ENCODE assay signal across 12 cellular contexts in genomic region chr19:48989701-48990291, GRCh38. TPM values are rescaled to one million over a fixed set of nuclear protein-coding genes. Genes with fewer than 3 reads are reported as not detected.
A peak's percentile ranks its signal among the peaks of the same experiment; 100 is the strongest.
DNase-seq lines count a peak whose midpoint lies in the region; ATAC-seq and TF ChIP-seq lines count a peak whose summit lies in the region.
"Had no signal": no experiment of that assay in that cellular context is flagged by ENCODE, and none has a peak within 500 bp of the region (broad histone marks: within the 10 kb centered on the region; RNA-seq: fewer than 3 reads in every experiment).

No MANE protein-coding gene starts in this region.

- CTCF ChIA-PET in naive thymus-derived CD4-positive, alpha-beta T cell (lab: Charles Lee), result interaction anchor here (0.6 kb wide), 1 partner anchor 202 kb away, joined by 3 read pairs; no protein-coding TSS in a partner anchor

- H3K36me3 ChIP-seq in SJCRH30 (peaks cover 28% of the 10 kb centered on the region), psoas muscle (ENCODE audit: insufficient read depth in 1 of 2, low read depth in 1 of 2) (peaks cover 3 to 45% of the 10 kb centered on the region in 2 donors)
- peaks cover 0 to 26% (median 2%) of the 10 kb centered on the region in 3 experiments for H3K36me3 ChIP-seq in naive thymus-derived CD4-positive, alpha-beta T cell (ENCODE audit: control insufficient read depth in 2 of 3, insufficient read depth in 3 of 3, low read length in 3 of 3)

- 21 to 25% (median 22%) methylated on average over 16 to 17 of the region's 17 CpGs for WGBS in psoas muscle, 3 donors

- TF ChIP-seq CTCF in endothelial cell (IDR thresholded peaks at IDR 0.05; ENCODE audit: unreplicated experiment) (no peak), psoas muscle (IDR thresholded peaks at IDR 0.05) (no peak)

- H3K27me3 ChIP-seq in SJCRH30 (no peaks in the 10 kb centered on the region), psoas muscle (ENCODE audit: insufficient read depth in 3 of 3, low read length in 2 of 3) (no peaks in the 10 kb centered on the region)
- H3K27me3 ChIP-seq in naive thymus-derived CD4-positive, alpha-beta T cell (ENCODE audit: control insufficient read depth in 2 of 2, insufficient read depth in 2 of 2, low read length in 2 of 2), result no peaks in the 10 kb centered on the region

- intact Hi-C loops in psoas muscle (cut with DNase I), result loop anchor here (5.0 to 10.0 kb wide), 3 partner anchors 83 to 215 kb away; partner anchors contain the start of genes HRC (in 1 of the 2), KCNA7 (in 1 of the 2) and TRPM4 (in 1 of the 2)
- intact Hi-C loops in naive thymus-derived CD4-positive, alpha-beta T cell (cut with micrococcal nuclease), result loop anchor here (5.0 to 10.0 kb wide), 8 partner anchors 65 to 1523 kb away; partner anchors contain the start of genes ALDH16A1 (in 2 of the 2), PIH1D1 (in 2 of the 2), ASPDH (in 1 of the 2) and CGB7 (in 1 of the 2)

- peaks cover 22% of the 10 kb centered on the region for H3K36me3 Mint-ChIP-seq in endothelial cell (ENCODE audit: low read depth, unreplicated experiment)
- peaks cover 0 to 25% (median 9%) of the 10 kb centered on the region in 5 donors for H3K36me3 Mint-ChIP-seq in naive thymus-derived CD4-positive, alpha-beta T cell

- H3K4me3 Mint-ChIP-seq in endothelial cell (ENCODE audit: unreplicated experiment), result peak overlapping the region; percentile 7
- peak overlapping the region in 2 of 10 donors; percentile 4 to 46 for H3K4me3 Mint-ChIP-seq in naive thymus-derived CD4-positive, alpha-beta T cell

- DNase-seq in ELF-1 (ENCODE audit: low read depth, low spot score) (peak; percentile 53), SJCRH30 (peak; percentile 80 to 81), endothelial cell (ENCODE audit: low spot score) (no peak), psoas muscle (peak; percentile 75 to 90), COR-L47 (lab: John Stamatoyannopoulos, UW) (no peak), NCI-H526 treated with DMSO at 0.1 percent for 48 hours (lab: John Stamatoyannopoulos, UW) (no peak)
- no peak for DNase-seq in naive thymus-derived CD4-positive, alpha-beta T cell
- DNase-seq: activated T-cell treated with anti-CD3 and anti-CD28 coated beads, Interleukin-2, amount 50 U/mL, for 1 hour; naive thymus-derived CD8-positive, alpha-beta T cell had no signal

- peaks cover 24% of the 10 kb centered on the region for H3K4me1 Mint-ChIP-seq in endothelial cell (ENCODE audit: unreplicated experiment)
- H3K4me1 Mint-ChIP-seq in naive thymus-derived CD4-positive, alpha-beta T cell, result peaks cover 30 to 44% (median 34%) of the 10 kb centered on the region in 7 donors

- H3K27ac ChIP-seq in SJCRH30, result peak overlapping the region; percentile 69
- H3K27ac ChIP-seq in psoas muscle, result peak overlapping the region; percentile 90
- H3K27ac ChIP-seq in naive thymus-derived CD4-positive, alpha-beta T cell (ENCODE audit: low read depth, low read length), result no peak overlapping the region
- H3K27ac ChIP-seq: SK-N-MC had no signal

- H3K9me3 ChIP-seq in SJCRH30 (replicated peaks) (no peaks in the 10 kb centered on the region), psoas muscle (no peaks in the 10 kb centered on the region)
- H3K9me3 ChIP-seq in naive thymus-derived CD4-positive, alpha-beta T cell (ENCODE audit: control insufficient read depth in 2 of 3, low read length in 3 of 3), result no peaks in the 10 kb centered on the region

- peak; percentile 60 to 67 (median 64) for ATAC-seq in psoas muscle
- ATAC-seq in HG03175 (IDR thresholded peaks at IDR 0.05; ENCODE audit: unreplicated experiment), result no peak
- ATAC-seq in naive thymus-derived CD4-positive, alpha-beta T cell, result no peak
- ATAC-seq: naive thymus-derived CD8-positive, alpha-beta T cell; sciatic nerve had no signal

- POLR2A ChIA-PET in naive thymus-derived CD4-positive, alpha-beta T cell (lab: Charles Lee), result no interaction called here

- H3K4me1 ChIP-seq in SJCRH30 (peaks cover 12% of the 10 kb centered on the region), psoas muscle (peaks cover 55% of the 10 kb centered on the region)
- H3K4me1 ChIP-seq in naive thymus-derived CD4-positive, alpha-beta T cell (ENCODE audit: control insufficient read depth in 2 of 2, insufficient read depth in 2 of 2, low read length in 2 of 2), result peaks cover 20 to 21% of the 10 kb centered on the region in 2 donors

- no peaks in the 10 kb centered on the region for H3K9me3 Mint-ChIP-seq in endothelial cell (ENCODE audit: unreplicated experiment)
- peaks cover 0 to 2% (median 0%) of the 10 kb centered on the region in 11 donors for H3K9me3 Mint-ChIP-seq in naive thymus-derived CD4-positive, alpha-beta T cell
- H3K9me3 Mint-ChIP-seq: naive thymus-derived CD8-positive, alpha-beta T cell had no signal

- no peak overlapping the region for H3K4me3 ChIP-seq in SJCRH30
- peak overlapping the region; percentile 81 for H3K4me3 ChIP-seq in psoas muscle
- H3K4me3 ChIP-seq in naive thymus-derived CD4-positive, alpha-beta T cell (ENCODE audit: low read length), result no peak overlapping the region
- H3K4me3 ChIP-seq: SK-N-MC had no signal

- peaks cover 13% of the 10 kb centered on the region for H3K27me3 Mint-ChIP-seq in endothelial cell (ENCODE audit: unreplicated experiment)
- no peaks in the 10 kb centered on the region for H3K27me3 Mint-ChIP-seq in naive thymus-derived CD4-positive, alpha-beta T cell
- H3K27me3 Mint-ChIP-seq: naive thymus-derived CD8-positive, alpha-beta T cell had no signal

- H3K27ac Mint-ChIP-seq in endothelial cell (ENCODE audit: unreplicated experiment), result peak overlapping the region; percentile 42
- H3K27ac Mint-ChIP-seq in naive thymus-derived CD4-positive, alpha-beta T cell, result peak overlapping the region in 2 of 9 donors; percentile 67 to 70

RNA-seq across cellular contexts. Expression of gene GYS1, which starts 3.3 kb away (rescaled TPM):
- 38.9 and 42.8 TPM in 2 replicates for total RNA-seq in SJCRH30 (2014; rRNA removed; shearing (Covaris generic))
- total RNA-seq in endothelial cell (ENCODE audit: unreplicated experiment), result 45.7 TPM
- 100 to 1,000 TPM; 147 to 331 (median 238) TPM for total RNA-seq in psoas muscle
- polyA plus RNA-seq in psoas muscle, result 10 to 100 TPM; 30.9 to 61.3 (median 58.9) TPM
- 10 to 100 TPM; 27.3 to 82.3 (median 50.7) TPM for total RNA-seq in naive thymus-derived CD4-positive, alpha-beta T cell
- polyA plus RNA-seq in naive thymus-derived CD4-positive, alpha-beta T cell, result 10 to 100 TPM; 22.6 to 40.3 TPM

RNA-seq across cellular contexts. Expression of gene RUVBL2, which starts 3.9 kb away (rescaled TPM):
- total RNA-seq in SJCRH30 (2014; rRNA removed; shearing (Covaris generic)), result 139 and 152 TPM in 2 replicates
- 80.6 TPM for total RNA-seq in endothelial cell (ENCODE audit: unreplicated experiment)
- 10 to 100 TPM; 61.1 to 87.4 (median 81.8) TPM for total RNA-seq in psoas muscle
- 10 to 100 TPM; 62.7 to 76.5 (median 69.5) TPM for polyA plus RNA-seq in psoas muscle
- 10 to 100 TPM; 23.4 to 94.0 (median 24.1) TPM for total RNA-seq in naive thymus-derived CD4-positive, alpha-beta T cell
- 10 to 100 TPM; 58.7 to 72.9 TPM for polyA plus RNA-seq in naive thymus-derived CD4-positive, alpha-beta T cell

RNA-seq across cellular contexts. Expression of gene FTL, which starts 24.7 kb away (rescaled TPM):
- total RNA-seq in SJCRH30 (2014; rRNA removed; shearing (Covaris generic)), result 1,133 and 1,259 TPM in 2 replicates
- total RNA-seq in endothelial cell (ENCODE audit: unreplicated experiment) (1,109 TPM), psoas muscle (1,000 to 10,000 TPM in 3 of 4 donors, 100 to 1,000 TPM in 1; 802 to 2,269 (median 1,158) TPM)
- polyA plus RNA-seq in psoas muscle, result 1,000 to 10,000 TPM; 1,296 to 1,753 (median 1,467) TPM
- total RNA-seq in naive thymus-derived CD4-positive, alpha-beta T cell, result 1,000 to 10,000 TPM in 4 of 5 experiments, 100 to 1,000 TPM in 1; 888 to 1,929 (median 1,286) TPM
- polyA plus RNA-seq in naive thymus-derived CD4-positive, alpha-beta T cell, result 1,000 to 10,000 TPM; 3,820 to 4,967 TPM

RNA-seq across cellular contexts. Expression of gene LHB, which starts 27.1 kb away (rescaled TPM):
- not detected in 2 replicates for total RNA-seq in SJCRH30 (2014; rRNA removed; shearing (Covaris generic))
- total RNA-seq in endothelial cell (ENCODE audit: unreplicated experiment), result 1.4 TPM
- total RNA-seq in psoas muscle, result not detected
- under 1 TPM in 1 of 3 donors, not detected in 2; 0.32 TPM for polyA plus RNA-seq in psoas muscle
- not detected for total RNA-seq in naive thymus-derived CD4-positive, alpha-beta T cell
- not detected for polyA plus RNA-seq in naive thymus-derived CD4-positive, alpha-beta T cell
- total RNA-seq: naive thymus-derived CD8-positive, alpha-beta T cell; sciatic nerve had no signal
- polyA plus RNA-seq: naive thymus-derived CD8-positive, alpha-beta T cell had no signal

RNA-seq across cellular contexts. Expression of gene CGB3, which starts 34.3 kb away (rescaled TPM):
- total RNA-seq in SJCRH30 (2014; rRNA removed; shearing (Covaris generic)), result not detected in 2 replicates
- total RNA-seq in endothelial cell (ENCODE audit: unreplicated experiment), result not detected
- not detected for total RNA-seq in psoas muscle
- not detected for polyA plus RNA-seq in psoas muscle
- not detected for total RNA-seq in naive thymus-derived CD4-positive, alpha-beta T cell
- polyA plus RNA-seq in naive thymus-derived CD4-positive, alpha-beta T cell, result not detected
- total RNA-seq: naive thymus-derived CD8-positive, alpha-beta T cell; sciatic nerve had no signal
- polyA plus RNA-seq: naive thymus-derived CD8-positive, alpha-beta T cell had no signal

Comparison
In these comparisons a context has a peak if more than half of its experiments do, and no peak if none do; other contexts are left out.
1. DNase-seq: peak in ELF-1 (single experiment), SJCRH30 (2 of 2) and psoas muscle (2 of 2); none in endothelial cell (single experiment), COR-L47 (single experiment), naive thymus-derived CD4-positive, alpha-beta T cell (0 of 9) and NCI-H526 treated with DMSO at 0.1 percent for 48 hours (single experiment).
2. ATAC-seq: peak in psoas muscle (4 of 4); none in HG03175 (single experiment) and naive thymus-derived CD4-positive, alpha-beta T cell (single experiment).